1 cellular context compared by ENCODE assay signal in genomic region chr1:204320413-204320812, GRCh38.
TF ChIP-seq lines count a peak whose summit lies in the region.

No MANE protein-coding gene starts in this region.

TF ChIP-seq in K562, 482 proteins besides CTCF, POLR2A, EP300 and RAD21 (continued from another document and continues in another):
- TF ChIP-seq CEBPB (tag; IDR thresholded peaks at IDR 0.05) (no peak), KDM1A (IDR thresholded peaks at IDR 0.05) (no peak), RFX7 (CRISPR knock-in tag; IDR thresholded peaks at IDR 0.05) (no peak), SREBF2 (CRISPR knock-in tag; IDR thresholded peaks at IDR 0.05) (no peak), ZNF24 (IDR thresholded peaks at IDR 0.05) (no peak), POLR2AphosphoS2 (IDR thresholded peaks at IDR 0.05; ENCODE audit: low read length) (no peak), ZC3H11A (IDR thresholded peaks at IDR 0.05; ENCODE audit: low read depth, low read length) (no peak), MAX (CRISPR knock-in tag; IDR thresholded peaks at IDR 0.05) (peak; percentile 87), TGIF2 (CRISPR knock-in tag; IDR thresholded peaks at IDR 0.05) (no peak), RBM15 (IDR thresholded peaks at IDR 0.05; ENCODE audit: insufficient read depth, low read length) (no peak), PCBP1 (IDR thresholded peaks at IDR 0.05; ENCODE audit: low read depth, low read length, poor library complexity, severe bottlenecking) (no peak), MTA1 (IDR thresholded peaks at IDR 0.05; ENCODE audit: borderline replicate concordance) (no peak), ZNF655 (CRISPR knock-in tag; IDR thresholded peaks at IDR 0.05) (no peak), SIN3A (IDR thresholded peaks at IDR 0.05; ENCODE audit: borderline replicate concordance in 2 of 2, control insufficient read depth in 1 of 2, low read depth in 2 of 2, low read length in 2 of 2) (no peak), ELF2 (CRISPR knock-in tag; IDR thresholded peaks at IDR 0.05) (no peak), STAT6 (CRISPR knock-in tag; IDR thresholded peaks at IDR 0.05) (no peak), THRA (IDR thresholded peaks at IDR 0.05) (no peak), XRCC5 (IDR thresholded peaks at IDR 0.05; ENCODE audit: low read depth, low read length) (no peak), CBX2 (IDR thresholded peaks at IDR 0.05; ENCODE audit: insufficient read depth, low read length, poor library complexity, severe bottlenecking) (no peak), HDAC8 (tag; IDR thresholded peaks at IDR 0.05) (no peak), TCF3 (CRISPR knock-in tag; IDR thresholded peaks at IDR 0.05) (peak; percentile 75), NR1H2 (CRISPR knock-in tag; IDR thresholded peaks at IDR 0.05) (no peak), KDM4B (IDR thresholded peaks at IDR 0.05; ENCODE audit: borderline replicate concordance in 2 of 2, low read depth in 1 of 2) (no peak), PRPF4 (IDR thresholded peaks at IDR 0.05; ENCODE audit: insufficient read depth, low read depth, low read length, poor library complexity, severe bottlenecking) (no peak), ZSCAN29 (IDR thresholded peaks at IDR 0.05) (no peak), MED1 (CRISPR knock-in tag; IDR thresholded peaks at IDR 0.05; ENCODE audit: borderline replicate concordance) (no peak), HLTF (IDR thresholded peaks at IDR 0.05) (no peak), ATF7 (IDR thresholded peaks at IDR 0.05) (no peak), ZNF639 (CRISPR knock-in tag; conservative IDR thresholded peaks at IDR 0.05 in 1 of 2, IDR thresholded peaks at IDR 0.05 in 1 of 2) (peak in 1 of 2 experiments; percentile 78; a peak in 2 of 4 replicates), ZNF224 (CRISPR knock-in tag; IDR thresholded peaks at IDR 0.05) (no peak), THRB (CRISPR knock-in tag; conservative IDR thresholded peaks at IDR 0.05) (no peak), ZNF76 (CRISPR knock-in tag; IDR thresholded peaks at IDR 0.05; ENCODE audit: borderline replicate concordance) (no peak), E2F5 (CRISPR knock-in tag; IDR thresholded peaks at IDR 0.05) (no peak), MYC (IDR thresholded peaks at IDR 0.05; ENCODE audit: low read depth, low read length) (peak; percentile 75), MYC (CRISPR knock-in tag; IDR thresholded peaks at IDR 0.05; ENCODE audit: borderline replicate concordance, low read depth) (no peak; the same call in 1 of the 2 replicates), ZNF274 (IDR thresholded peaks at IDR 0.05; ENCODE audit: borderline replicate concordance, low read depth, low read length) (no peak), GTF2B (IDR thresholded peaks at IDR 0.05; ENCODE audit: extremely low read depth, insufficient read length) (no peak), ARNT (IDR thresholded peaks at IDR 0.05) (peak in 1 of 2 experiments; percentile 76; a peak in 1 of 4 replicates), ZNF134 (CRISPR knock-in tag; conservative IDR thresholded peaks at IDR 0.05) (0 out of 2 replicates have a peak, but pooled peaks have one; percentile 52)
- TF ChIP-seq, protein P1, sequence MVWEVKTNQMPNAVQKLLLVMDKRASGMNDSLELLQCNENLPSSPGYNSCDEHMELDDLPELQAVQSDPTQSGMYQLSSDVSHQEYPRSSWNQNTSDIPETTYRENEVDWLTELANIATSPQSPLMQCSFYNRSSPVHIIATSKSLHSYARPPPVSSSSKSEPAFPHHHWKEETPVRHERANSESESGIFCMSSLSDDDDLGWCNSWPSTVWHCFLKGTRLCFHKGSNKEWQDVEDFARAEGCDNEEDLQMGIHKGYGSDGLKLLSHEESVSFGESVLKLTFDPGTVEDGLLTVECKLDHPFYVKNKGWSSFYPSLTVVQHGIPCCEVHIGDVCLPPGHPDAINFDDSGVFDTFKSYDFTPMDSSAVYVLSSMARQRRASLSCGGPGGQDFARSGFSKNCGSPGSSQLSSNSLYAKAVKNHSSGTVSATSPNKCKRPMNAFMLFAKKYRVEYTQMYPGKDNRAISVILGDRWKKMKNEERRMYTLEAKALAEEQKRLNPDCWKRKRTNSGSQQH (CRISPR knock-in tag; IDR thresholded peaks at IDR 0.05) = no peak
- TF ChIP-seq, protein P2, sequence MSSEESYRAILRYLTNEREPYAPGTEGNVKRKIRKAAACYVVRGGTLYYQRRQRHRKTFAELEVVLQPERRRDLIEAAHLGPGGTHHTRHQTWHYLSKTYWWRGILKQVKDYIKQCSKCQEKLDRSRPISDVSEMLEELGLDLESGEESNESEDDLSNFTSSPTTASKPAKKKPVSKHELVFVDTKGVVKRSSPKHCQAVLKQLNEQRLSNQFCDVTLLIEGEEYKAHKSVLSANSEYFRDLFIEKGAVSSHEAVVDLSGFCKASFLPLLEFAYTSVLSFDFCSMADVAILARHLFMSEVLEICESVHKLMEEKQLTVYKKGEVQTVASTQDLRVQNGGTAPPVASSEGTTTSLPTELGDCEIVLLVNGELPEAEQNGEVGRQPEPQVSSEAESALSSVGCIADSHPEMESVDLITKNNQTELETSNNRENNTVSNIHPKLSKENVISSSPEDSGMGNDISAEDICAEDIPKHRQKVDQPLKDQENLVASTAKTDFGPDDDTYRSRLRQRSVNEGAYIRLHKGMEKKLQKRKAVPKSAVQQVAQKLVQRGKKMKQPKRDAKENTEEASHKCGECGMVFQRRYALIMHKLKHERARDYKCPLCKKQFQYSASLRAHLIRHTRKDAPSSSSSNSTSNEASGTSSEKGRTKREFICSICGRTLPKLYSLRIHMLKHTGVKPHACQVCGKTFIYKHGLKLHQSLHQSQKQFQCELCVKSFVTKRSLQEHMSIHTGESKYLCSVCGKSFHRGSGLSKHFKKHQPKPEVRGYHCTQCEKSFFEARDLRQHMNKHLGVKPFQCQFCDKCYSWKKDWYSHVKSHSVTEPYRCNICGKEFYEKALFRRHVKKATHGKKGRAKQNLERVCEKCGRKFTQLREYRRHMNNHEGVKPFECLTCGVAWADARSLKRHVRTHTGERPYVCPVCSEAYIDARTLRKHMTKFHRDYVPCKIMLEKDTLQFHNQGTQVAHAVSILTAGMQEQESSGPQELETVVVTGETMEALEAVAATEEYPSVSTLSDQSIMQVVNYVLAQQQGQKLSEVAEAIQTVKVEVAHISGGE (CRISPR knock-in tag; IDR thresholded peaks at IDR 0.05) = peak in 1 of 3 experiments; percentile 64; a peak in 1 of 6 replicates
- TF ChIP-seq, protein P3, sequence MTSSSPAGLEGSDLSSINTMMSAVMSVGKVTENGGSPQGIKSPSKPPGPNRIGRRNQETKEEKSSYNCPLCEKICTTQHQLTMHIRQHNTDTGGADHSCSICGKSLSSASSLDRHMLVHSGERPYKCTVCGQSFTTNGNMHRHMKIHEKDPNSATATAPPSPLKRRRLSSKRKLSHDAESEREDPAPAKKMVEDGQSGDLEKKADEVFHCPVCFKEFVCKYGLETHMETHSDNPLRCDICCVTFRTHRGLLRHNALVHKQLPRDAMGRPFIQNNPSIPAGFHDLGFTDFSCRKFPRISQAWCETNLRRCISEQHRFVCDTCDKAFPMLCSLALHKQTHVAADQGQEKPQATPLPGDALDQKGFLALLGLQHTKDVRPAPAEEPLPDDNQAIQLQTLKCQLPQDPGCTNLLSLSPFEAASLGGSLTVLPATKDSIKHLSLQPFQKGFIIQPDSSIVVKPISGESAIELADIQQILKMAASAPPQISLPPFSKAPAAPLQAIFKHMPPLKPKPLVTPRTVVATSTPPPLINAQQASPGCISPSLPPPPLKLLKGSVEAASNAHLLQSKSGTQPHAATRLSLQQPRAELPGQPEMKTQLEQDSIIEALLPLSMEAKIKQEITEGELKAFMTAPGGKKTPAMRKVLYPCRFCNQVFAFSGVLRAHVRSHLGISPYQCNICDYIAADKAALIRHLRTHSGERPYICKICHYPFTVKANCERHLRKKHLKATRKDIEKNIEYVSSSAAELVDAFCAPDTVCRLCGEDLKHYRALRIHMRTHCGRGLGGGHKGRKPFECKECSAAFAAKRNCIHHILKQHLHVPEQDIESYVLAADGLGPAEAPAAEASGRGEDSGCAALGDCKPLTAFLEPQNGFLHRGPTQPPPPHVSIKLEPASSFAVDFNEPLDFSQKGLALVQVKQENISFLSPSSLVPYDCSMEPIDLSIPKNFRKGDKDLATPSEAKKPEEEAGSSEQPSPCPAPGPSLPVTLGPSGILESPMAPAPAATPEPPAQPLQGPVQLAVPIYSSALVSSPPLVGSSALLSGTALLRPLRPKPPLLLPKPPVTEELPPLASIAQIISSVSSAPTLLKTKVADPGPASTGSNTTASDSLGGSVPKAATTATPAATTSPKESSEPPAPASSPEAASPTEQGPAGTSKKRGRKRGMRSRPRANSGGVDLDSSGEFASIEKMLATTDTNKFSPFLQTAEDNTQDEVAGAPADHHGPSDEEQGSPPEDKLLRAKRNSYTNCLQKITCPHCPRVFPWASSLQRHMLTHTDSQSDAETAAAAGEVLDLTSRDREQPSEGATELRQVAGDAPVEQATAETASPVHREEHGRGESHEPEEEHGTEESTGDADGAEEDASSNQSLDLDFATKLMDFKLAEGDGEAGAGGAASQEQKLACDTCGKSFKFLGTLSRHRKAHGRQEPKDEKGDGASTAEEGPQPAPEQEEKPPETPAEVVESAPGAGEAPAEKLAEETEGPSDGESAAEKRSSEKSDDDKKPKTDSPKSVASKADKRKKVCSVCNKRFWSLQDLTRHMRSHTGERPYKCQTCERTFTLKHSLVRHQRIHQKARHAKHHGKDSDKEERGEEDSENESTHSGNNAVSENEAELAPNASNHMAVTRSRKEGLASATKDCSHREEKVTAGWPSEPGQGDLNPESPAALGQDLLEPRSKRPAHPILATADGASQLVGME (CRISPR knock-in tag; IDR thresholded peaks at IDR 0.05) = no peak
